1 cellular context compared by ENCODE assay signal in the genomic region with DNA sequence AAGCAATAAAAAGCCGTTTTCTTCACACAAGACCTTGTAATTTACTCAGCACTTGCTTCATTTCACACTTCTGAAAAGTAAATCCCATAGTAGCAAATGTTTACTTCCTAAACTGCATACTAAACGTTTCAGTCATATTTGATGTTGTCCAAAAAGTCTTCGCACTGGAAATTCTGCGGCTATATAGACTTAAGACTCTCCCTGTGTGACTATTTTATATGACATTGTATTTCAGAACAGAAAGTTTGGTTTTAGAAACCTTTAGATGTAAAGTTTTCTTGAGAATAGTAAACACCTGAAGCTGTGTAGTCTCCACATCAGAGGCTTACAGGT.
TF ChIP-seq lines count a peak whose summit lies in the region.

No MANE protein-coding gene starts in this region.

TF ChIP-seq in HepG2, 621 proteins besides CTCF, POLR2A, EP300 and RAD21:
- TF ChIP-seq ZSCAN21 (CRISPR knock-in tag; IDR thresholded peaks at IDR 0.05; ENCODE audit: borderline replicate concordance) (no peak), SSRP1 (CRISPR knock-in tag; IDR thresholded peaks at IDR 0.05) (no peak), NR3C1 (CRISPR knock-in tag; IDR thresholded peaks at IDR 0.05) (no peak), ZGPAT (CRISPR knock-in tag; IDR thresholded peaks at IDR 0.05) (no peak), ISL2 (CRISPR knock-in tag; IDR thresholded peaks at IDR 0.05) (no peak), HDAC2 (CRISPR knock-in tag; IDR thresholded peaks at IDR 0.05) (no peak), JDP2 (CRISPR knock-in tag; IDR thresholded peaks at IDR 0.05; ENCODE audit: borderline replicate concordance) (no peak), EEA1 (CRISPR knock-in tag; IDR thresholded peaks at IDR 0.05; ENCODE audit: borderline replicate concordance) (no peak), SMAD9 (CRISPR knock-in tag; IDR thresholded peaks at IDR 0.05) (no peak), FOXC1 (CRISPR knock-in tag; IDR thresholded peaks at IDR 0.05; ENCODE audit: borderline replicate concordance) (no peak)
- TF ChIP-seq, protein P1, sequence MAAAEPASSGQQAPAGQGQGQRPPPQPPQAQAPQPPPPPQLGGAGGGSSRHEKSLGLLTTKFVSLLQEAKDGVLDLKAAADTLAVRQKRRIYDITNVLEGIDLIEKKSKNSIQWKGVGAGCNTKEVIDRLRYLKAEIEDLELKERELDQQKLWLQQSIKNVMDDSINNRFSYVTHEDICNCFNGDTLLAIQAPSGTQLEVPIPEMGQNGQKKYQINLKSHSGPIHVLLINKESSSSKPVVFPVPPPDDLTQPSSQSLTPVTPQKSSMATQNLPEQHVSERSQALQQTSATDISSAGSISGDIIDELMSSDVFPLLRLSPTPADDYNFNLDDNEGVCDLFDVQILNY (CRISPR knock-in tag; conservative IDR thresholded peaks at IDR 0.05): no peak
